Comparison of ENCODE assay signal across 18 cellular contexts in the genomic region with DNA sequence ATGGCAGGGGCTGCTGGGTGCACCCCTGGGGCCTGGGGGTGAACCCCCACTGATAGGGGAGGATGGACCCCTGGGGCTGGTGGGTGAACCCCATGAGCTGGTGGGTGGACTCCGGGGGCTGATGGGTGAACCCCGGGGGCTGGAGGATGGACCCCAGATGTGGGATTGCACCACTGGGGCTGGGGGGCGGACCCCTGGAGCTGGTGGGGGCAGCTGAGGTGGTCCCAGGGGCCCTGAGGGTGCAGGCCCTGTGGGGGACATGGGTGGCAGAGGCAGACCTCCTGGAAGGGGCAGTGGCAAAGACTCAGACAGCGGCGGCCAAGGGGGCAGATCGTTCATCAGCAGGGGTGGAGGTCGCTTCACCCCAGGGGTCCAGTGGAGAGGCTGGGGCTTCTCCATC.
"Had no signal": no experiment of that assay in that cellular context is flagged by ENCODE, and none has a peak within 500 bp of the region (broad histone marks: within the 10 kb centered on the region; RNA-seq: fewer than 3 reads in every experiment).

No MANE protein-coding gene starts in this region.

- DNase-seq: cortex of kidney; effector CD8-positive, alpha-beta T cell; heart left ventricle; hippocampal formation; kidney glomerular epithelial cell; mesendoderm; naive thymus-derived CD4-positive, alpha-beta T cell; nephron progenitor cell; sigmoid colon; stimulated activated CD4-positive, alpha-beta T cell treated with anti-CD3 and anti-CD28 coated beads, Interleukin-12 subunit alpha, Interleukin-12 subunit beta, amount 100 ng/mL, for 4 hours; stimulated activated naive CD4-positive, alpha-beta T cell treated with Interleukin-2 at 50 U/mL for 16 hours; tibial artery had no signal

- H3K27ac Mint-ChIP-seq: naive thymus-derived CD4-positive, alpha-beta T cell; nephron progenitor cell had no signal

- H3K27me3 ChIP-seq: ovary, right atrium auricular region, sigmoid colon had no signal

- H3K36me3 ChIP-seq: heart left ventricle, neutrophil, ovary, right atrium auricular region, sigmoid colon, tibial artery had no signal

- H3K9me3 ChIP-seq: neutrophil, ovary, tibial artery had no signal

- ATAC-seq: esophagus mucosa; heart left ventricle; naive thymus-derived CD4-positive, alpha-beta T cell had no signal

- H3K27ac ChIP-seq: dorsolateral prefrontal cortex, heart left ventricle, neutrophil, ovary, right atrium auricular region, sigmoid colon, skin epidermis, tibial artery had no signal

- H3K4me3 Mint-ChIP-seq: naive thymus-derived CD4-positive, alpha-beta T cell; nephron progenitor cell had no signal

- H3K4me1 ChIP-seq: heart left ventricle, right atrium auricular region, sigmoid colon, tibial artery had no signal

- H3K4me3 ChIP-seq: dorsolateral prefrontal cortex, heart left ventricle, ovary, right atrium auricular region, sigmoid colon, skin epidermis, tibial artery had no signal
